Comparison of ENCODE assay signal across 27 cellular contexts in genomic region chr5:139799359-139799758, GRCh38. TPM values are rescaled to one million over a fixed set of nuclear protein-coding genes. Genes with fewer than 3 reads are reported as not detected.
"Had no signal": no experiment of that assay in that cellular context is flagged by ENCODE, and none has a peak within 500 bp of the region (broad histone marks: within the 10 kb centered on the region; RNA-seq: fewer than 3 reads in every experiment).

No MANE protein-coding gene starts in this region.

- H3K9me3 Mint-ChIP-seq: activated CD4-positive, alpha-beta T cell treated with anti-CD3 and anti-CD28 coated beads, Interleukin-2, amount 10 ng/mL, durations not matched to agents 24 days and 14 days; activated CD8-positive, alpha-beta T cell treated with anti-CD3 and anti-CD28 coated beads for 36 hours; activated naive CD4-positive, alpha-beta T cell treated with anti-CD3 and anti-CD28 coated beads, Interleukin-2, amount 10 ng/mL, durations not matched to agents 7 days and 5 days; activated naive CD8-positive, alpha-beta T cell treated with anti-CD3 and anti-CD28 coated beads, Interleukin-2, amount 50 U/mL, for 24 hours; brain; natural killer cell had no signal

- H3K36me3 Mint-ChIP-seq: activated CD8-positive, alpha-beta memory T cell treated with anti-CD3 and anti-CD28 coated beads, Interleukin-2, amount 10 ng/mL, durations not matched to agents 7 days and 5 days; activated naive CD4-positive, alpha-beta T cell treated with anti-CD3 and anti-CD28 coated beads, Interleukin-2, amount 10 ng/mL, durations not matched to agents 7 days and 5 days; brain; natural killer cell had no signal

- H3K36me3 ChIP-seq: neutrophil, pancreas, right atrium auricular region, thoracic aorta had no signal

- H3K4me3 ChIP-seq: pancreas, psoas muscle, right atrium auricular region, thoracic aorta had no signal

- H3K9me3 ChIP-seq: neutrophil, pancreas, psoas muscle, right atrium auricular region, thoracic aorta had no signal

- H3K27ac Mint-ChIP-seq: activated CD4-positive, alpha-beta T cell treated with anti-CD3 and anti-CD28 coated beads, Interleukin-2, amount 10 ng/mL, durations not matched to agents 24 days and 14 days; activated CD8-positive, alpha-beta memory T cell treated with anti-CD3 and anti-CD28 coated beads, Interleukin-2, amount 10 ng/mL, durations not matched to agents 7 days and 5 days; activated CD8-positive, alpha-beta T cell treated with anti-CD3 and anti-CD28 coated beads for 36 hours; activated naive CD4-positive, alpha-beta T cell treated with anti-CD3 and anti-CD28 coated beads, Interleukin-2, amount 10 ng/mL, durations not matched to agents 7 days and 5 days; activated naive CD8-positive, alpha-beta T cell treated with anti-CD3 and anti-CD28 coated beads, Interleukin-2, amount 50 U/mL, for 24 hours; natural killer cell had no signal

- H3K4me1 Mint-ChIP-seq: activated CD4-positive, alpha-beta T cell treated with anti-CD3 and anti-CD28 coated beads, Interleukin-2, amount 10 ng/mL, durations not matched to agents 24 days and 14 days; activated naive CD4-positive, alpha-beta T cell treated with anti-CD3 and anti-CD28 coated beads, Interleukin-2, amount 10 ng/mL, durations not matched to agents 7 days and 5 days; activated naive CD8-positive, alpha-beta T cell treated with anti-CD3 and anti-CD28 coated beads, Interleukin-2, amount 50 U/mL, for 24 hours had no signal

- DNase-seq: activated CD4-positive, alpha-beta T cell treated with anti-CD3 and anti-CD28 coated beads, Interleukin-2, amount 10 ng/mL, durations not matched to agents 24 days and 14 days; activated CD8-positive, alpha-beta memory T cell treated with anti-CD3 and anti-CD28 coated beads, Interleukin-2, amount 10 ng/mL, durations not matched to agents 7 days and 5 days; activated CD8-positive, alpha-beta T cell treated with anti-CD3 and anti-CD28 coated beads for 36 hours; activated effector memory CD4-positive, alpha-beta T cell treated with anti-CD3 and anti-CD28 coated beads, Interleukin-2, amount 50 U/mL, for 16 hours; activated naive CD4-positive, alpha-beta T cell treated with anti-CD3 and anti-CD28 coated beads, Interleukin-2, amount 10 ng/mL, durations not matched to agents 7 days and 5 days; activated naive CD8-positive, alpha-beta T cell treated with anti-CD3 and anti-CD28 coated beads, Interleukin-2, amount 50 U/mL, for 24 hours; activated T-cell treated with anti-CD3 and anti-CD28 coated beads for 4 hours; anterior cingulate cortex; central memory CD4-positive, alpha-beta T cell; dermis blood vessel endothelial cell; effector CD8-positive, alpha-beta T cell; foreskin keratinocyte; left colon; natural killer cell; pancreas; stimulated activated CD4-positive, alpha-beta T cell treated with anti-CD3 and anti-CD28 coated beads, Interleukin-4, amount 100 ng/mL, for 24 hours; stimulated activated naive CD4-positive, alpha-beta T cell treated with Interleukin-2 at 50 U/mL for 16 hours had no signal

- ATAC-seq: activated CD4-positive, CD25-positive, alpha-beta regulatory T cell treated with anti-CD3 and anti-CD28 coated beads, Interleukin-2, amount 50 U/mL, for 24 hours; activated CD8-positive, alpha-beta memory T cell treated with anti-CD3 and anti-CD28 coated beads, Interleukin-2, amount 10 ng/mL, durations not matched to agents 7 days and 5 days; activated CD8-positive, alpha-beta T cell treated with anti-CD3 and anti-CD28 coated beads for 36 hours; activated naive CD8-positive, alpha-beta T cell treated with anti-CD3 and anti-CD28 coated beads, Interleukin-2, amount 50 U/mL, for 24 hours; foreskin keratinocyte; left colon; natural killer cell; pancreas; psoas muscle had no signal

- H3K4me3 Mint-ChIP-seq: activated CD4-positive, alpha-beta T cell treated with anti-CD3 and anti-CD28 coated beads, Interleukin-2, amount 10 ng/mL, durations not matched to agents 24 days and 14 days; activated CD8-positive, alpha-beta memory T cell treated with anti-CD3 and anti-CD28 coated beads, Interleukin-2, amount 10 ng/mL, durations not matched to agents 7 days and 5 days; activated CD8-positive, alpha-beta T cell treated with anti-CD3 and anti-CD28 coated beads for 36 hours; activated naive CD4-positive, alpha-beta T cell treated with anti-CD3 and anti-CD28 coated beads, Interleukin-2, amount 10 ng/mL, durations not matched to agents 7 days and 5 days; activated naive CD8-positive, alpha-beta T cell treated with anti-CD3 and anti-CD28 coated beads, Interleukin-2, amount 50 U/mL, for 24 hours had no signal

- H3K4me1 ChIP-seq: foreskin keratinocyte, pancreas had no signal

- H3K27ac ChIP-seq: foreskin keratinocyte, neutrophil, pancreas, psoas muscle, right atrium auricular region, thoracic aorta, VCaP had no signal

RNA-seq across cellular contexts. Expression of gene PSD2, which starts 3.8 kb away (rescaled TPM):
- total RNA-seq: activated CD4-positive, alpha-beta T cell treated with anti-CD3 and anti-CD28 coated beads, Interleukin-2, amount 10 ng/mL, durations not matched to agents 24 days and 14 days; activated CD8-positive, alpha-beta memory T cell treated with anti-CD3 and anti-CD28 coated beads, Interleukin-2, amount 10 ng/mL, durations not matched to agents 7 days and 5 days; foreskin keratinocyte; glomerular endothelial cell; T-helper 2 cell treated with Interferon-gamma antibody and Interleukin-4, amounts not matched to agents 100 ng/mL and 5 ng/mL, for 36 hours had no signal
- polyA plus RNA-seq: foreskin keratinocyte, keratinocyte had no signal
